In the genomic region with DNA sequence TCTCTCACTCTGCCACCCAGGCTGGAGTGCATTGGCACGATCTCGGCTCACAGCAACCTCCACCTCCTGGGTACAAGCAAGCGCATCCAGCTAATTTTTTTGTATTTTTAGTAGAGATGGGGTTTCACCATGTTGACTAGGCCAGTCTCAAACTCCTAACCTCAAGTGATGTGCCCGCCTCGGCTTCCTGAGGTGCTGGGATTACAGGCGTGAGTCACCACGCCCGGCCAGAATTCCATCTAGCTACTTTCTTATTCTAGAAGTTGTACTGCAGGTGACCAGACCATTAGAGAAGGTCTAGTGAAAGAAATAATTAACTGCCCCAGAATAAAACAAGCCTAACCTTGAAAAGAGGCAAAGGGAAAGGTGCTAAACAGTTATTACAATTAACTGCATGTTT, we compare ENCODE assay signal across 2 cellular contexts.
TF ChIP-seq lines count a peak whose summit lies in the region.

No MANE protein-coding gene starts in this region.

TF ChIP-seq in A549, 52 proteins besides CTCF, POLR2A, EP300 and RAD21 (continued from another document):
- TF ChIP-seq REST (IDR thresholded peaks at IDR 0.05) (no peak), PBX3 (IDR thresholded peaks at IDR 0.05) (no peak), POLR2AphosphoS2 (conservative IDR thresholded peaks at IDR 0.05; ENCODE audit: low read length) (no peak), HES2 (IDR thresholded peaks at IDR 0.05) (no peak), SREBF2 (IDR thresholded peaks at IDR 0.05) (no peak), JUNB (IDR thresholded peaks at IDR 0.05) (no peak), RFX5 (IDR thresholded peaks at IDR 0.05) (no peak), MAZ (IDR thresholded peaks at IDR 0.05; ENCODE audit: borderline replicate concordance, low read depth, low read length) (no peak), GATA3 (IDR thresholded peaks at IDR 0.05; ENCODE audit: borderline replicate concordance) (no peak), EHF (CRISPR knock-in tag; IDR thresholded peaks at IDR 0.05) (no peak), ZNF302 (CRISPR knock-in tag; IDR thresholded peaks at IDR 0.05) (no peak), ZC3H11A (IDR thresholded peaks at IDR 0.05) (no peak), NFE2L2 (conservative IDR thresholded peaks at IDR 0.05; ENCODE audit: low read length) (no peak), CBX2 (IDR thresholded peaks at IDR 0.05; ENCODE audit: borderline replicate concordance, low read depth) (no peak), KDM5A (IDR thresholded peaks at IDR 0.05) (no peak), KDM1A (IDR thresholded peaks at IDR 0.05; ENCODE audit: low read depth) (no peak), CBX8 (IDR thresholded peaks at IDR 0.05) (no peak)
- TF ChIP-seq, protein P1, sequence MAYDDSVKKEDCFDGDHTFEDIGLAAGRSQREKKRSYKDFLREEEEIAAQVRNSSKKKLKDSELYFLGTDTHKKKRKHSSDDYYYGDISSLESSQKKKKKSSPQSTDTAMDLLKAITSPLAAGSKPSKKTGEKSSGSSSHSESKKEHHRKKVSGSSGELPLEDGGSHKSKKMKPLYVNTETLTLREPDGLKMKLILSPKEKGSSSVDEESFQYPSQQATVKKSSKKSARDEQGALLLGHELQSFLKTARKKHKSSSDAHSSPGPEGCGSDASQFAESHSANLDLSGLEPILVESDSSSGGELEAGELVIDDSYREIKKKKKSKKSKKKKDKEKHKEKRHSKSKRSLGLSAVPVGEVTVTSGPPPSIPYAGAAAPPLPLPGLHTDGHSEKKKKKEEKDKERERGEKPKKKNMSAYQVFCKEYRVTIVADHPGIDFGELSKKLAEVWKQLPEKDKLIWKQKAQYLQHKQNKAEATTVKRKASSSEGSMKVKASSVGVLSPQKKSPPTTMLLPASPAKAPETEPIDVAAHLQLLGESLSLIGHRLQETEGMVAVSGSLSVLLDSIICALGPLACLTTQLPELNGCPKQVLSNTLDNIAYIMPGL (CRISPR knock-in tag; IDR thresholded peaks at IDR 0.05; ENCODE audit: borderline replicate concordance), result no peak
TF ChIP-seq in A549: peak in this region for 0.

TF ChIP-seq in GM23338, 12 proteins besides CTCF, POLR2A, EP300 and RAD21 (continued from another document):
- no peak for TF ChIP-seq ZNF462 (CRISPR knock-in tag; IDR thresholded peaks at IDR 0.05)
- TF ChIP-seq REST (IDR thresholded peaks at IDR 0.05; ENCODE audit: unreplicated experiment), result no peak
- TF ChIP-seq CREB1 (CRISPR knock-in tag; IDR thresholded peaks at IDR 0.05; ENCODE audit: low read depth), result no peak
- TF ChIP-seq NANOG (IDR thresholded peaks at IDR 0.05; ENCODE audit: borderline replicate concordance), result no peak
- no peak for TF ChIP-seq ZNF331 (CRISPR knock-in tag; IDR thresholded peaks at IDR 0.05; ENCODE audit: low read depth)
- TF ChIP-seq POLR2AphosphoS5 (IDR thresholded peaks at IDR 0.05; ENCODE audit: low read depth), result no peak
- TF ChIP-seq STAT1 (IDR thresholded peaks at IDR 0.05; ENCODE audit: unreplicated experiment), result no peak
- TF ChIP-seq ETS1 (IDR thresholded peaks at IDR 0.05), result no peak
- TF ChIP-seq JUNB (IDR thresholded peaks at IDR 0.05; ENCODE audit: unreplicated experiment), result no peak
- TF ChIP-seq ZNF114 (CRISPR knock-in tag; IDR thresholded peaks at IDR 0.05), result no peak
